In the genomic region with DNA sequence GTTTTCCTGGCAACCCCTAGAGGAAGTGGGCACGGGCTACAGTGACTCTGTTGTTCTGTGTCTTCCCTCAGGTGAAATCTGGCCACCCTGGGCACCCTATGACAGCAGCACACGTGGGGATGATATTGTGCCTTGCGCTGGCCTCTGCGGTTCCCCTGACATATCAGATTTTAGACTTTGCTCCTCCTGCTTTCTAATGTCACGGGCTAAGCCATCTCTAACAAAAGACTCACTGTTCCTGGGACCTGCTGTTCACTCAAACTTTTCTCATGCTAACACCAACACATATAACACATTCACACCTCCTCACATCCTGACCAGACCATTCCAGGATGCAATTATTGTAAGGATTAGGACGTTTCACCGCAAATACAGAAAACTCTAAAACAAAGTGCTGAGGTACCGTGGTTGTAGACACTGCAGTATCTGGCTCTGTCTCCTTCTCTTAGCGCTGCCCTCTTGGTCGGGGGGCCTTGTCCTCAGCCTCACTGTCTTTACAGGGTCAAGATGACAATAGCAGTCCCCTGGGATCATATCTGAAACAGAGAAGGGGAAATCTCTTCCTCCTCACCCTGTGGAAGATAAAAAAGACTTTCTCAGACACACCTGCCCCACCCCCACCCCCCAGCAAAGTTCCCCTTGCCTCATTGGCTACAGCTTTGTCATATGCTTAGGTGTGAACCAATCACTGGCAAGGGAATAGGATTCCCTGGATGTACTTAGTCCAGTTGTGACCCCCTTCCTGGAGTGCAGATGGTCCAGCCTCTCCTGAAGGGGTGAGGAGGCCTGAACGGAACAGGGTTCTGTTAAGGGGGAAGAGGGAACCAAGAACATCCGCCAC, we compare ENCODE assay signal across 1 cellular context.
TF ChIP-seq lines count a peak whose summit lies in the region.

No MANE protein-coding gene starts in this region.

TF ChIP-seq in HepG2, 621 proteins besides CTCF, POLR2A, EP300 and RAD21 (continued from another document and continues in another):
- TF ChIP-seq, protein P1, sequence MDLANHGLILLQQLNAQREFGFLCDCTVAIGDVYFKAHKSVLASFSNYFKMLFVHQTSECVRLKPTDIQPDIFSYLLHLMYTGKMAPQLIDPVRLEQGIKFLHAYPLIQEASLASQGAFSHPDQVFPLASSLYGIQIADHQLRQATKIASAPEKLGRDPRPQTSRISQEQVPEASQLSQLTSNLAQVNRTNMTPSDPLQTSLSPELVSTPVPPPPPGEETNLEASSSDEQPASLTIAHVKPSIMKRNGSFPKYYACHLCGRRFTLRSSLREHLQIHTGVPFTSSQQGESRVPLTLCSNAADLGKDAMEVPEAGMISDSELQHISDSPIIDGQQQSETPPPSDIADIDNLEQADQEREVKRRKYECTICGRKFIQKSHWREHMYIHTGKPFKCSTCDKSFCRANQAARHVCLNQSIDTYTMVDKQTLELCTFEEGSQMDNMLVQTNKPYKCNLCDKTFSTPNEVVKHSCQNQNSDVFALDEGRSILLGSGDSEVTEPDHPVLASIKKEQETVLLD (CRISPR knock-in tag; IDR thresholded peaks at IDR 0.05; ENCODE audit: low read depth): no peak
- TF ChIP-seq, protein P2, sequence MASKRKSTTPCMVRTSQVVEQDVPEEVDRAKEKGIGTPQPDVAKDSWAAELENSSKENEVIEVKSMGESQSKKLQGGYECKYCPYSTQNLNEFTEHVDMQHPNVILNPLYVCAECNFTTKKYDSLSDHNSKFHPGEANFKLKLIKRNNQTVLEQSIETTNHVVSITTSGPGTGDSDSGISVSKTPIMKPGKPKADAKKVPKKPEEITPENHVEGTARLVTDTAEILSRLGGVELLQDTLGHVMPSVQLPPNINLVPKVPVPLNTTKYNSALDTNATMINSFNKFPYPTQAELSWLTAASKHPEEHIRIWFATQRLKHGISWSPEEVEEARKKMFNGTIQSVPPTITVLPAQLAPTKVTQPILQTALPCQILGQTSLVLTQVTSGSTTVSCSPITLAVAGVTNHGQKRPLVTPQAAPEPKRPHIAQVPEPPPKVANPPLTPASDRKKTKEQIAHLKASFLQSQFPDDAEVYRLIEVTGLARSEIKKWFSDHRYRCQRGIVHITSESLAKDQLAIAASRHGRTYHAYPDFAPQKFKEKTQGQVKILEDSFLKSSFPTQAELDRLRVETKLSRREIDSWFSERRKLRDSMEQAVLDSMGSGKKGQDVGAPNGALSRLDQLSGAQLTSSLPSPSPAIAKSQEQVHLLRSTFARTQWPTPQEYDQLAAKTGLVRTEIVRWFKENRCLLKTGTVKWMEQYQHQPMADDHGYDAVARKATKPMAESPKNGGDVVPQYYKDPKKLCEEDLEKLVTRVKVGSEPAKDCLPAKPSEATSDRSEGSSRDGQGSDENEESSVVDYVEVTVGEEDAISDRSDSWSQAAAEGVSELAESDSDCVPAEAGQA (IDR thresholded peaks at IDR 0.05; ENCODE audit: low read depth): no peak
- TF ChIP-seq, protein P2 (CRISPR knock-in tag; IDR thresholded peaks at IDR 0.05; ENCODE audit: borderline replicate concordance): no peak
- TF ChIP-seq IRF2 (CRISPR knock-in tag; IDR thresholded peaks at IDR 0.05) (peak; percentile 74), POGZ (CRISPR knock-in tag; IDR thresholded peaks at IDR 0.05) (peak; percentile 69), ZFP1 (CRISPR knock-in tag; IDR thresholded peaks at IDR 0.05) (no peak), ZNF160 (CRISPR knock-in tag; IDR thresholded peaks at IDR 0.05) (no peak), KLF9 (CRISPR knock-in tag; IDR thresholded peaks at IDR 0.05; ENCODE audit: low read depth) (no peak), ZBTB21 (CRISPR knock-in tag; IDR thresholded peaks at IDR 0.05) (no peak), ZSCAN30 (CRISPR knock-in tag; IDR thresholded peaks at IDR 0.05) (no peak), ATRX (CRISPR knock-in tag; IDR thresholded peaks at IDR 0.05; ENCODE audit: borderline replicate concordance) (no peak), ZNF549 (CRISPR knock-in tag; IDR thresholded peaks at IDR 0.05) (no peak)
- TF ChIP-seq, protein P3, sequence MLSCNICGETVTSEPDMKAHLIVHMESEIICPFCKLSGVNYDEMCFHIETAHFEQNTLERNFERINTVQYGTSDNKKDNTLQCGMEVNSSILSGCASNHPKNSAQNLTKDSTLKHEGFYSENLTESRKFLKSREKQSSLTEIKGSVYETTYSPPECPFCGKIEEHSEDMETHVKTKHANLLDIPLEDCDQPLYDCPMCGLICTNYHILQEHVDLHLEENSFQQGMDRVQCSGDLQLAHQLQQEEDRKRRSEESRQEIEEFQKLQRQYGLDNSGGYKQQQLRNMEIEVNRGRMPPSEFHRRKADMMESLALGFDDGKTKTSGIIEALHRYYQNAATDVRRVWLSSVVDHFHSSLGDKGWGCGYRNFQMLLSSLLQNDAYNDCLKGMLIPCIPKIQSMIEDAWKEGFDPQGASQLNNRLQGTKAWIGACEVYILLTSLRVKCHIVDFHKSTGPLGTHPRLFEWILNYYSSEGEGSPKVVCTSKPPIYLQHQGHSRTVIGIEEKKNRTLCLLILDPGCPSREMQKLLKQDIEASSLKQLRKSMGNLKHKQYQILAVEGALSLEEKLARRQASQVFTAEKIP (CRISPR knock-in tag; IDR thresholded peaks at IDR 0.05; ENCODE audit: borderline replicate concordance): no peak
- TF ChIP-seq, protein P4, sequence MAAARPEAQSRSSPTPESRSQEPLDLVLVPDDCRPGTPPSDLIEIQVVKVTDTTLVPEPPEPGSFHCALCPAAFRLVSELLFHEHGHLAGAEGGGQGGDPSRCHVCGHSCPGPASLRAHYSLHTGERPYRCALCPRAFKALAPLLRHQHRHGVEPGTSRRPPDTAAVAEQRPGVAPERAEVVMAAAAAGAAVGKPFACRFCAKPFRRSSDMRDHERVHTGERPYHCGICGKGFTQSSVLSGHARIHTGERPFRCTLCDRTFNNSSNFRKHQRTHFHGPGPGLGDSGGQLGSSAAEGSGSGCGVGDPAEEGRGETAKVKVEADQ (CRISPR knock-in tag; IDR thresholded peaks at IDR 0.05; ENCODE audit: borderline replicate concordance): no peak
- TF ChIP-seq, protein P5, sequence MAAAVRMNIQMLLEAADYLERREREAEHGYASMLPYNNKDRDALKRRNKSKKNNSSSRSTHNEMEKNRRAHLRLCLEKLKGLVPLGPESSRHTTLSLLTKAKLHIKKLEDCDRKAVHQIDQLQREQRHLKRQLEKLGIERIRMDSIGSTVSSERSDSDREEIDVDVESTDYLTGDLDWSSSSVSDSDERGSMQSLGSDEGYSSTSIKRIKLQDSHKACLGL (CRISPR knock-in tag; IDR thresholded peaks at IDR 0.05): peak; percentile 94; the same call in 1 of the 2 replicates
- TF ChIP-seq, protein P6, sequence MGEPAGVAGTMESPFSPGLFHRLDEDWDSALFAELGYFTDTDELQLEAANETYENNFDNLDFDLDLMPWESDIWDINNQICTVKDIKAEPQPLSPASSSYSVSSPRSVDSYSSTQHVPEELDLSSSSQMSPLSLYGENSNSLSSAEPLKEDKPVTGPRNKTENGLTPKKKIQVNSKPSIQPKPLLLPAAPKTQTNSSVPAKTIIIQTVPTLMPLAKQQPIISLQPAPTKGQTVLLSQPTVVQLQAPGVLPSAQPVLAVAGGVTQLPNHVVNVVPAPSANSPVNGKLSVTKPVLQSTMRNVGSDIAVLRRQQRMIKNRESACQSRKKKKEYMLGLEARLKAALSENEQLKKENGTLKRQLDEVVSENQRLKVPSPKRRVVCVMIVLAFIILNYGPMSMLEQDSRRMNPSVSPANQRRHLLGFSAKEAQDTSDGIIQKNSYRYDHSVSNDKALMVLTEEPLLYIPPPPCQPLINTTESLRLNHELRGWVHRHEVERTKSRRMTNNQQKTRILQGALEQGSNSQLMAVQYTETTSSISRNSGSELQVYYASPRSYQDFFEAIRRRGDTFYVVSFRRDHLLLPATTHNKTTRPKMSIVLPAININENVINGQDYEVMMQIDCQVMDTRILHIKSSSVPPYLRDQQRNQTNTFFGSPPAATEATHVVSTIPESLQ (CRISPR knock-in tag; conservative IDR thresholded peaks at IDR 0.05): no peak
- TF ChIP-seq, protein P7, sequence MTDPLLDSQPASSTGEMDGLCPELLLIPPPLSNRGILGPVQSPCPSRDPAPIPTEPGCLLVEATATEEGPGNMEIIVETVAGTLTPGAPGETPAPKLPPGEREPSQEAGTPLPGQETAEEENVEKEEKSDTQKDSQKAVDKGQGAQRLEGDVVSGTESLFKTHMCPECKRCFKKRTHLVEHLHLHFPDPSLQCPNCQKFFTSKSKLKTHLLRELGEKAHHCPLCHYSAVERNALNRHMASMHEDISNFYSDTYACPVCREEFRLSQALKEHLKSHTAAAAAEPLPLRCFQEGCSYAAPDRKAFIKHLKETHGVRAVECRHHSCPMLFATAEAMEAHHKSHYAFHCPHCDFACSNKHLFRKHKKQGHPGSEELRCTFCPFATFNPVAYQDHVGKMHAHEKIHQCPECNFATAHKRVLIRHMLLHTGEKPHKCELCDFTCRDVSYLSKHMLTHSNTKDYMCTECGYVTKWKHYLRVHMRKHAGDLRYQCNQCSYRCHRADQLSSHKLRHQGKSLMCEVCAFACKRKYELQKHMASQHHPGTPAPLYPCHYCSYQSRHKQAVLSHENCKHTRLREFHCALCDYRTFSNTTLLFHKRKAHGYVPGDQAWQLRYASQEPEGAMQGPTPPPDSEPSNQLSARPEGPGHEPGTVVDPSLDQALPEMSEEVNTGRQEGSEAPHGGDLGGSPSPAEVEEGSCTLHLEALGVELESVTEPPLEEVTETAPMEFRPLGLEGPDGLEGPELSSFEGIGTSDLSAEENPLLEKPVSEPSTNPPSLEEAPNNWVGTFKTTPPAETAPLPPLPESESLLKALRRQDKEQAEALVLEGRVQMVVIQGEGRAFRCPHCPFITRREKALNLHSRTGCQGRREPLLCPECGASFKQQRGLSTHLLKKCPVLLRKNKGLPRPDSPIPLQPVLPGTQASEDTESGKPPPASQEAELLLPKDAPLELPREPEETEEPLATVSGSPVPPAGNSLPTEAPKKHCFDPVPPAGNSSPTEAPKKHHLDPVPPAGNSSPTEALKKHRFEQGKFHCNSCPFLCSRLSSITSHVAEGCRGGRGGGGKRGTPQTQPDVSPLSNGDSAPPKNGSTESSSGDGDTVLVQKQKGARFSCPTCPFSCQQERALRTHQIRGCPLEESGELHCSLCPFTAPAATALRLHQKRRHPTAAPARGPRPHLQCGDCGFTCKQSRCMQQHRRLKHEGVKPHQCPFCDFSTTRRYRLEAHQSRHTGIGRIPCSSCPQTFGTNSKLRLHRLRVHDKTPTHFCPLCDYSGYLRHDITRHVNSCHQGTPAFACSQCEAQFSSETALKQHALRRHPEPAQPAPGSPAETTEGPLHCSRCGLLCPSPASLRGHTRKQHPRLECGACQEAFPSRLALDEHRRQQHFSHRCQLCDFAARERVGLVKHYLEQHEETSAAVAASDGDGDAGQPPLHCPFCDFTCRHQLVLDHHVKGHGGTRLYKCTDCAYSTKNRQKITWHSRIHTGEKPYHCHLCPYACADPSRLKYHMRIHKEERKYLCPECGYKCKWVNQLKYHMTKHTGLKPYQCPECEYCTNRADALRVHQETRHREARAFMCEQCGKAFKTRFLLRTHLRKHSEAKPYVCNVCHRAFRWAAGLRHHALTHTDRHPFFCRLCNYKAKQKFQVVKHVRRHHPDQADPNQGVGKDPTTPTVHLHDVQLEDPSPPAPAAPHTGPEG (CRISPR knock-in tag; IDR thresholded peaks at IDR 0.05): no peak
- TF ChIP-seq, protein P8, sequence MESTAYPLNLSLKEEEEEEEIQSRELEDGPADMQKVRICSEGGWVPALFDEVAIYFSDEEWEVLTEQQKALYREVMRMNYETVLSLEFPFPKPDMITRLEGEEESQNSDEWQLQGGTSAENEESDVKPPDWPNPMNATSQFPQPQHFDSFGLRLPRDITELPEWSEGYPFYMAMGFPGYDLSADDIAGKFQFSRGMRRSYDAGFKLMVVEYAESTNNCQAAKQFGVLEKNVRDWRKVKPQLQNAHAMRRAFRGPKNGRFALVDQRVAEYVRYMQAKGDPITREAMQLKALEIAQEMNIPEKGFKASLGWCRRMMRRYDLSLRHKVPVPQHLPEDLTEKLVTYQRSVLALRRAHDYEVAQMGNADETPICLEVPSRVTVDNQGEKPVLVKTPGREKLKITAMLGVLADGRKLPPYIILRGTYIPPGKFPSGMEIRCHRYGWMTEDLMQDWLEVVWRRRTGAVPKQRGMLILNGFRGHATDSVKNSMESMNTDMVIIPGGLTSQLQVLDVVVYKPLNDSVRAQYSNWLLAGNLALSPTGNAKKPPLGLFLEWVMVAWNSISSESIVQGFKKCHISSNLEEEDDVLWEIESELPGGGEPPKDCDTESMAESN (CRISPR knock-in tag; conservative IDR thresholded peaks at IDR 0.05): peak; percentile 79; the same call in 1 of the 2 replicates
- TF ChIP-seq, protein P9, sequence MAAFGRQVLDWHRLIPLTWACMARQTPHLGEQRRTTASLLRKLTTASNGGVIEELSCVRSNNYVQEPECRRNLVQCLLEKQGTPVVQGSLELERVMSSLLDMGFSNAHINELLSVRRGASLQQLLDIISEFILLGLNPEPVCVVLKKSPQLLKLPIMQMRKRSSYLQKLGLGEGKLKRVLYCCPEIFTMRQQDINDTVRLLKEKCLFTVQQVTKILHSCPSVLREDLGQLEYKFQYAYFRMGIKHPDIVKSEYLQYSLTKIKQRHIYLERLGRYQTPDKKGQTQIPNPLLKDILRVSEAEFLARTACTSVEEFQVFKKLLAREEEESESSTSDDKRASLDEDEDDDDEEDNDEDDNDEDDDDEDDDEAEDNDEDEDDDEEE (CRISPR knock-in tag; IDR thresholded peaks at IDR 0.05): no peak
- TF ChIP-seq, protein P10, sequence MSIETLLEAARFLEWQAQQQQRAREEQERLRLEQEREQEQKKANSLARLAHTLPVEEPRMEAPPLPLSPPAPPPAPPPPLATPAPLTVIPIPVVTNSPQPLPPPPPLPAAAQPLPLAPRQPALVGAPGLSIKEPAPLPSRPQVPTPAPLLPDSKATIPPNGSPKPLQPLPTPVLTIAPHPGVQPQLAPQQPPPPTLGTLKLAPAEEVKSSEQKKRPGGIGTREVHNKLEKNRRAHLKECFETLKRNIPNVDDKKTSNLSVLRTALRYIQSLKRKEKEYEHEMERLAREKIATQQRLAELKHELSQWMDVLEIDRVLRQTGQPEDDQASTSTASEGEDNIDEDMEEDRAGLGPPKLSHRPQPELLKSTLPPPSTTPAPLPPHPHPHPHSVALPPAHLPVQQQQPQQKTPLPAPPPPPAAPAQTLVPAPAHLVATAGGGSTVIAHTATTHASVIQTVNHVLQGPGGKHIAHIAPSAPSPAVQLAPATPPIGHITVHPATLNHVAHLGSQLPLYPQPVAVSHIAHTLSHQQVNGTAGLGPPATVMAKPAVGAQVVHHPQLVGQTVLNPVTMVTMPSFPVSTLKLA (IDR thresholded peaks at IDR 0.05): peak; percentile 99
